In the genomic region with DNA sequence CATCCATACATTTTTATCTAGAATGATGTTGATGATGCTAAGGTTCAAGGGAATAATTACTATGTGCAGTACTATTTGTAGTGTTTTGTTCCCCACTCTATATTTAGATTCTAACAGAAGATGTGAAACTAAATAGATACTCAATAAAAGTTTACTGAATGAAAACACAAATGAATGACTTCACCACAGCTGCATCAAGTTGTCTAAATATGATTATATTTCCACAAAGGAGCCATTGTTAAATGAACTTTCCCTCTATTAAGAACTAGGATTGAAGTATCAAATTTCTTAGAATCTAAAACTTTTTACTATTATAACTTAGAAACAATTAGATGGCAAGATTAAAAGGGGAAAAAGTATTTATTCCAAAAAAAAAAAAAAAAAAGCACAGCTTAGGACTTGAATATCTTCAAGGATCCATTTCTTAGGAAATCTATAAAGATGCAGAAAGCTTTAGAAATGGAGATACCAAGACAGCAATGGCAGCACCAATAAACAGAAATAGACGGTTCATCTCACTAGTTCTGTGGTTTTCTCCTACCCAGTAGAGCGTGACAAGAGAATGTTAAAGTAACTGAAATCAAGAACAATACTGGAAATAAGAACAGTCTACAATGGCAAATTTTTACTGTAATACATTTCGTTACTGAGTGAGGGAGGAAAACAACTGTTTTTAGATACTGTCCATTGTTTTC, we compare ENCODE assay signal across 15 cellular contexts.
A peak's percentile ranks its signal among the peaks of the same experiment; 100 is the strongest.
DNase-seq lines count a peak whose midpoint lies in the region; ATAC-seq and TF ChIP-seq lines count a peak whose summit lies in the region.
"Had no signal": no experiment of that assay in that cellular context is flagged by ENCODE, and none has a peak within 500 bp of the region (broad histone marks: within the 10 kb centered on the region; RNA-seq: fewer than 3 reads in every experiment).

No MANE protein-coding gene starts in this region.

- no peak overlapping the region for H2AFZ ChIP-seq in hepatocyte

- H3K4me3 Mint-ChIP-seq in activated T-cell treated with anti-CD3 and anti-CD28 coated beads, Interleukin-2, amount 50 U/mL, for 4 hours: no peak overlapping the region
- H3K4me3 Mint-ChIP-seq: central memory CD8-positive, alpha-beta T cell; HFFc6; naive thymus-derived CD4-positive, alpha-beta T cell had no signal

- DNase-seq in hepatocyte (ENCODE audit: low spot score) (no peak), erythroblast (lab: John Stamatoyannopoulos, UW) (no peak), NCI-H510A treated with DMSO at 0.1 percent for 48 hours (lab: John Stamatoyannopoulos, UW) (no peak)
- no peak for DNase-seq in activated T-cell treated with anti-CD3 and anti-CD28 coated beads, Interleukin-2, amount 50 U/mL, for 4 hours
- DNase-seq: DND-41; glutamatergic neuron; HFFc6; naive thymus-derived CD4-positive, alpha-beta T cell; NCI-H146 had no signal

- H3K4me2 ChIP-seq in hepatocyte: no peak overlapping the region

- peak overlapping the region; percentile 40 for H3K27ac ChIP-seq in hepatocyte
- H3K27ac ChIP-seq: vagina had no signal

- ATAC-seq in GM18520 (IDR thresholded peaks at IDR 0.05; ENCODE audit: unreplicated experiment) (peak; percentile 73), GM21528 (IDR thresholded peaks at IDR 0.05; ENCODE audit: low FRiP score, unreplicated experiment) (peak; percentile 86), HG03175 (IDR thresholded peaks at IDR 0.05; ENCODE audit: unreplicated experiment) (peak; percentile 83), GM19467 (IDR thresholded peaks at IDR 0.05; ENCODE audit: unreplicated experiment) (no peak)
- no peak for ATAC-seq in activated T-cell treated with anti-CD3 and anti-CD28 coated beads, Interleukin-2, amount 50 U/mL, for 4 hours
- ATAC-seq: naive thymus-derived CD4-positive, alpha-beta T cell had no signal

- peaks cover 5% of the 10 kb centered on the region for H3K4me1 Mint-ChIP-seq in activated T-cell treated with anti-CD3 and anti-CD28 coated beads, Interleukin-2, amount 50 U/mL, for 4 hours (ENCODE audit: low read depth)

- peaks cover 4% of the 10 kb centered on the region for H3K27me3 ChIP-seq in hepatocyte
- H3K27me3 ChIP-seq: vagina had no signal

- H4K20me1 ChIP-seq in hepatocyte (ENCODE audit: insufficient read depth, poor library complexity, severe bottlenecking): no peaks in the 10 kb centered on the region

- H3K27me3 Mint-ChIP-seq in activated T-cell treated with anti-CD3 and anti-CD28 coated beads, Interleukin-2, amount 50 U/mL, for 4 hours (ENCODE audit: low read depth): peaks cover 15% of the 10 kb centered on the region

- H3K36me3 Mint-ChIP-seq in activated T-cell treated with anti-CD3 and anti-CD28 coated beads, Interleukin-2, amount 50 U/mL, for 4 hours (ENCODE audit: insufficient read depth): no peaks in the 10 kb centered on the region

- no peaks in the 10 kb centered on the region for H3K79me2 ChIP-seq in hepatocyte

- H3K36me3 ChIP-seq in hepatocyte (replicated peaks; ENCODE audit: insufficient read depth, low read depth): no peaks in the 10 kb centered on the region
- H3K36me3 ChIP-seq: vagina had no signal

- H3K9me3 ChIP-seq in hepatocyte (ENCODE audit: low read depth): no peaks in the 10 kb centered on the region
- H3K9me3 ChIP-seq: vagina had no signal

- TF ChIP-seq POLR2A in erythroblast (IDR thresholded peaks at IDR 0.05; ENCODE audit: low read length): no peak

- no peak overlapping the region for H3K4me3 ChIP-seq in hepatocyte
- H3K4me3 ChIP-seq: vagina had no signal

- no peaks in the 10 kb centered on the region for H3K9me3 Mint-ChIP-seq in activated T-cell treated with anti-CD3 and anti-CD28 coated beads, Interleukin-2, amount 50 U/mL, for 4 hours
- H3K9me3 Mint-ChIP-seq: central memory CD8-positive, alpha-beta T cell; HFFc6 had no signal

- no peak for TF ChIP-seq CTCF in hepatocyte (IDR thresholded peaks at IDR 0.05; ENCODE audit: poor library complexity)

- WGBS in hepatocyte (ENCODE audit: low lambda C conversion rate, missing lambda C conversion rate): 77% methylated on average over 3 of the region's 3 CpGs

- H3K4me1 ChIP-seq in hepatocyte (ENCODE audit: insufficient read depth): no peaks in the 10 kb centered on the region

- no peaks in the 10 kb centered on the region for H3K9me2 ChIP-seq in hepatocyte (replicated peaks; ENCODE audit: insufficient read depth)

Comparison
In these comparisons a context has a peak if more than half of its experiments do, and no peak if none do; other contexts are left out.
1. ATAC-seq: peak in GM18520 (single experiment), GM21528 (single experiment) and HG03175 (single experiment); none in GM19467 (single experiment) and activated T-cell treated with anti-CD3 and anti-CD28 coated beads, Interleukin-2, amount 50 U/mL, for 4 hours (0 of 2).